7 cellular contexts compared by ENCODE assay signal in genomic region chr12:120224304-120225199, GRCh38. TPM values are rescaled to one million over a fixed set of nuclear protein-coding genes. Genes with fewer than 3 reads are reported as not detected.
DNase-seq lines count a peak whose midpoint lies in the region; ATAC-seq and TF ChIP-seq lines count a peak whose summit lies in the region.

No MANE protein-coding gene starts in this region.

- peaks cover 52% of the 10 kb centered on the region for H3K4me1 Mint-ChIP-seq in stimulated activated effector memory CD8-positive, alpha-beta T cell treated with anti-CD3 and anti-CD28 coated beads, Interleukin-12 subunit alpha, Interleukin-12 subunit beta, amount 100 ng/mL, for 72 hours

- H3K27ac ChIP-seq in OCI-LY1 (ENCODE audit: low read depth, low read length, poor library complexity, severe bottlenecking) (no peak overlapping the region), cardiac muscle cell (peak overlapping the region; percentile 42)

- H3K36me3 Mint-ChIP-seq in stimulated activated effector memory CD8-positive, alpha-beta T cell treated with anti-CD3 and anti-CD28 coated beads, Interleukin-12 subunit alpha, Interleukin-12 subunit beta, amount 100 ng/mL, for 72 hours = peaks cover 61% of the 10 kb centered on the region

- H3K9ac ChIP-seq in OCI-LY1 (ENCODE audit: low read length) = peak overlapping the region; percentile 23; the same call in 1 of the 2 replicates

- H3K4me1 ChIP-seq in OCI-LY1 (ENCODE audit: insufficient read depth, low read length, severe bottlenecking) (peaks cover 24% of the 10 kb centered on the region), cardiac muscle cell (ENCODE audit: low read depth) (peaks cover 24% of the 10 kb centered on the region)

- 0 out of 2 replicates have a peak, but pooled peaks cover 3% of the 10 kb centered on the region for H3F3A ChIP-seq in OCI-LY1 (ENCODE audit: insufficient read depth, low read length)

- peak; percentile 35 for ATAC-seq in HG03432 (IDR thresholded peaks at IDR 0.05; ENCODE audit: unreplicated experiment)
- no peak for ATAC-seq in stimulated activated effector memory CD8-positive, alpha-beta T cell treated with anti-CD3 and anti-CD28 coated beads, Interleukin-12 subunit alpha, Interleukin-12 subunit beta, amount 100 ng/mL, for 72 hours
- ATAC-seq in GM21723 (IDR thresholded peaks at IDR 0.05; ENCODE audit: unreplicated experiment) = no peak

- TF ChIP-seq CTCF in OCI-LY1 (IDR thresholded peaks at IDR 0.05; ENCODE audit: low read length) = no peak
- no peak for TF ChIP-seq CTCF in cardiac muscle cell (IDR thresholded peaks at IDR 0.05; ENCODE audit: low read depth, low read length)

- H3K4me3 ChIP-seq in OCI-LY1 (ENCODE audit: low read depth, low read length, poor library complexity, severe bottlenecking) (peak overlapping the region; percentile 49), cardiac muscle cell (no peak overlapping the region)

- H3K27me3 ChIP-seq in OCI-LY1 (ENCODE audit: insufficient read depth, low read length) (no peaks in the 10 kb centered on the region), cardiac muscle cell (no peaks in the 10 kb centered on the region)

- no peak overlapping the region for H3K4me3 Mint-ChIP-seq in stimulated activated effector memory CD8-positive, alpha-beta T cell treated with anti-CD3 and anti-CD28 coated beads, Interleukin-12 subunit alpha, Interleukin-12 subunit beta, amount 100 ng/mL, for 72 hours

- H3K4me2 ChIP-seq in OCI-LY1 (ENCODE audit: low read length) = peak overlapping the region; percentile 60

- H3K79me2 ChIP-seq in OCI-LY1 (ENCODE audit: insufficient read depth, low read length) = no peaks in the 10 kb centered on the region

- H3K9me3 ChIP-seq in OCI-LY1 (ENCODE audit: low read length) (no peaks in the 10 kb centered on the region), cardiac muscle cell (ENCODE audit: low read depth) (no peaks in the 10 kb centered on the region)

- peak overlapping the region; percentile 95 for H3K27ac Mint-ChIP-seq in stimulated activated effector memory CD8-positive, alpha-beta T cell treated with anti-CD3 and anti-CD28 coated beads, Interleukin-12 subunit alpha, Interleukin-12 subunit beta, amount 100 ng/mL, for 72 hours

- H3K9me3 Mint-ChIP-seq in stimulated activated effector memory CD8-positive, alpha-beta T cell treated with anti-CD3 and anti-CD28 coated beads, Interleukin-12 subunit alpha, Interleukin-12 subunit beta, amount 100 ng/mL, for 72 hours = no peaks in the 10 kb centered on the region

- H4K20me1 ChIP-seq in OCI-LY1 (ENCODE audit: insufficient read depth, low read length) = no peaks in the 10 kb centered on the region

- no peaks in the 10 kb centered on the region for H3K36me3 ChIP-seq in OCI-LY1 (ENCODE audit: insufficient read depth, low read length)
- H3K36me3 ChIP-seq in cardiac muscle cell = peaks cover 18% of the 10 kb centered on the region

- no peaks in the 10 kb centered on the region for H3K9me2 ChIP-seq in OCI-LY1 (ENCODE audit: low read depth, low read length)

- no peak for DNase-seq in cardiac muscle cell (ENCODE audit: low read depth in 1 of 2, low spot score in 1 of 2)
- no peak for DNase-seq in stimulated activated effector memory CD8-positive, alpha-beta T cell treated with anti-CD3 and anti-CD28 coated beads, Interleukin-12 subunit alpha, Interleukin-12 subunit beta, amount 100 ng/mL, for 72 hours (ENCODE audit: low spot score in 2 of 2)
- DNase-seq in activated gamma-delta T cell treated with Interleukin-2 at 50 U/mL for 16 hours = no peak
- DNase-seq in effector CD8-positive, alpha-beta T cell (lab: John Stamatoyannopoulos, UW) = no peak

- H2AFZ ChIP-seq in OCI-LY1 (ENCODE audit: low read length) = no peak overlapping the region

RNA-seq across cellular contexts. Expression of gene RPLP0, which starts 23.6 kb away (rescaled TPM):
- total RNA-seq in cardiac muscle cell = 3,916 and 4,641 TPM in 2 replicates
- 904 and 1,089 TPM in 2 replicates for polyA plus RNA-seq in cardiac muscle cell

RNA-seq across cellular contexts. Expression of gene GCN1, which starts 30.0 kb away (rescaled TPM):
- total RNA-seq in cardiac muscle cell = 59.2 and 76.0 TPM in 2 replicates
- polyA plus RNA-seq in cardiac muscle cell = 27.0 and 37.0 TPM in 2 replicates

RNA-seq across cellular contexts. Expression of gene PXN, which starts 41.0 kb away (rescaled TPM):
- 43.8 and 48.6 TPM in 2 replicates for total RNA-seq in cardiac muscle cell
- 67.9 TPM in 2 replicates for polyA plus RNA-seq in cardiac muscle cell
